Comparison of ENCODE assay signal across 1 cellular context in the genomic region with DNA sequence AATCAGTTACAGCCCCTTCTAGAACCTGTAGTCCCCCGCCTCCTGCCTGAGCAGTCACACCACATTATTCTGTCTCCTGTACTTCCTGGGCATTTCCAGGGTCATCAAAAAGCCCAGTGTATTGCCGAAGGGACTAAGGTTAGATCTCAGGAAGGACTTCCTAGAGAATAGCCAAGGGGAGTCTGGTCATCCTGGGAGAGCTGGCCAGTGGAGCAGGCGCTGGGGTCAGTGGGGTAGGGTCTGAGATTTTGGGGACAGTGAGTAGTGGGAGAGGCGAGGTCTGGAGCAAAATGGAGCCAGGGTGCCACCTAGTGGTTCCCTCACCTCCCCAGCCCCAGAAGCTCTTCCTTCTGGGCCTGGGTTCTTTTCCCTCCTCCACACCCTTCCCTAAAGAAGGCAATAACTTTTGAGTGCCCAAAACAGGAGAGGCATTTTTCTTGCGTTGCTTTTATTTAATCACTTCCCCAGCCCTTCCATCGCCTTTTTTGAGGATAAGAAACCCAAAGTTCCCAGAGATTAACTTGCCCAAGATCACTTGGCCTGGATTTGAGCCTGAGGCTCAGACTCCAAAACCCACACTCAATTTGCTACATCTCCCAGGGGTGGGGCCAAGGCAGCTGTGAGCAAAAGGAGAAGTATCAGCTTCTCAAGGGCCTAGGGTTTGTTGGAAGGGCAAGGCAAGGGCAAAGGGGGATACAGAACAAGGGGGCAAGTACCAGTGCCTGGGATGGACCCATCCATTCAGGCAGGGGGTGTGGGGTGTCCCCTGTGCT.
TF ChIP-seq lines count a peak whose summit lies in the region.

No MANE protein-coding gene starts in this region.

TF ChIP-seq in H1, 55 proteins besides CTCF, POLR2A, EP300 and RAD21:
- no peak for TF ChIP-seq HDAC2 (IDR thresholded peaks at IDR 0.05; ENCODE audit: borderline replicate concordance in 1 of 2, low read depth in 2 of 2, low read length in 2 of 2)
- TF ChIP-seq SP1 (IDR thresholded peaks at IDR 0.05; ENCODE audit: low read depth, low read length): no peak
- no peak for TF ChIP-seq SAP30 (IDR thresholded peaks at IDR 0.05; ENCODE audit: insufficient read depth, insufficient replicate concordance, low read length)
- TF ChIP-seq PHF8 (conservative IDR thresholded peaks at IDR 0.05; ENCODE audit: low read depth, low read length): no peak
- no peak for TF ChIP-seq TBP (IDR thresholded peaks at IDR 0.05; ENCODE audit: low read depth, low read length)
- TF ChIP-seq TCF12 (IDR thresholded peaks at IDR 0.05; ENCODE audit: low read depth, low read length): no peak
- no peak for TF ChIP-seq TEAD4 (IDR thresholded peaks at IDR 0.05; ENCODE audit: low read depth, low read length)
- no peak for TF ChIP-seq SIRT6 (IDR thresholded peaks at IDR 0.05; ENCODE audit: low read length)
